Comparison of ENCODE assay signal across 12 cellular contexts in the genomic region with DNA sequence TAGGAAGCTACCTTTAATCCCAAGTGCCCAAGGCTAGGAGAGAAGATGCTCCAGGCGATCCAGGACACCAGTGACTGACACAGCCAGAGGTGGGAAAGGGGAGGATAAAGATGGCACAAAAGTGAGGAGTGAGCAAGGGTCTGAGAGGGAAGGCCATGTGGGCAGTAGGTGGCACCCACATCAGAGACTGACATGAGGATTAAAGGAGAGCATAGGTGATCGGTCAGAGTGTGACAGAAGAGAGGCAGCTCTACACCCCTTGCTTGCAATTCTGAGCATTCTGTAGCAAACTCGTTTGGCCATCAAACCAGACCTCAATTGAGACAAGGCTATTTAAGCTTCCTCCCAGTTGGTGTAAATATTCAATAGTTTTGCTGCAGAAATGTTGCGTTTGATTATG. TPM values are rescaled to one million over a fixed set of nuclear protein-coding genes. Genes with fewer than 3 reads are reported as not detected.
DNase-seq lines count a peak whose midpoint lies in the region; ATAC-seq lines count a peak whose summit lies in the region.
"Had no signal": no experiment of that assay in that cellular context is flagged by ENCODE, and none has a peak within 500 bp of the region (broad histone marks: within the 10 kb centered on the region; RNA-seq: fewer than 3 reads in every experiment).

No MANE protein-coding gene starts in this region.

- H3K27me3 Mint-ChIP-seq in activated CD8-positive, alpha-beta memory T cell treated with anti-CD3 and anti-CD28 coated beads, Interleukin-2, amount 10 ng/mL, durations not matched to agents 7 days and 5 days, result no peaks in the 10 kb centered on the region
- no peaks in the 10 kb centered on the region for H3K27me3 Mint-ChIP-seq in activated naive CD8-positive, alpha-beta T cell
- no peaks in the 10 kb centered on the region for H3K27me3 Mint-ChIP-seq in stimulated activated memory B cell treated with anti-CD40 and anti-IgM and Interleukin-4, amounts not matched to agents 10 μg/mL and 1 μg/mL and 100 μg/mL, for 72 hours

- DNase-seq in activated CD8-positive, alpha-beta memory T cell treated with anti-CD3 and anti-CD28 coated beads, Interleukin-2, amount 10 ng/mL, durations not matched to agents 7 days and 5 days, result no peak
- no peak for DNase-seq in activated CD8-positive, alpha-beta memory T cell treated with anti-CD3 and anti-CD28 coated beads for 24 hours
- DNase-seq in Jurkat, Clone E6-1 (ENCODE audit: low read depth, low spot score), result no peak
- DNase-seq in HT-29 (ENCODE audit: low spot score) (no peak), H4 (ENCODE audit: low spot score) (no peak)
- DNase-seq: mesendoderm, NCI-H1105, pancreas had no signal

- no peak for ATAC-seq in activated CD8-positive, alpha-beta memory T cell treated with anti-CD3 and anti-CD28 coated beads, Interleukin-2, amount 10 ng/mL, durations not matched to agents 7 days and 5 days
- ATAC-seq in stimulated activated memory B cell treated with anti-CD40 and anti-IgM and Interleukin-4, amounts not matched to agents 10 μg/mL and 1 μg/mL and 100 μg/mL, for 72 hours, result peak; percentile 49
- no peak for ATAC-seq in GM21381 (IDR thresholded peaks at IDR 0.05; ENCODE audit: unreplicated experiment)
- ATAC-seq: pancreas had no signal

- H3K4me3 Mint-ChIP-seq in activated CD8-positive, alpha-beta memory T cell treated with anti-CD3 and anti-CD28 coated beads, Interleukin-2, amount 10 ng/mL, durations not matched to agents 7 days and 5 days, result peak overlapping the region; percentile 80
- H3K4me3 Mint-ChIP-seq in activated naive CD8-positive, alpha-beta T cell, result peak overlapping the region; percentile 99
- peak overlapping the region; percentile 66 for H3K4me3 Mint-ChIP-seq in stimulated activated memory B cell treated with anti-CD40 and anti-IgM and Interleukin-4, amounts not matched to agents 10 μg/mL and 1 μg/mL and 100 μg/mL, for 72 hours

- H3K27ac Mint-ChIP-seq in activated CD8-positive, alpha-beta memory T cell treated with anti-CD3 and anti-CD28 coated beads, Interleukin-2, amount 10 ng/mL, durations not matched to agents 7 days and 5 days, result peak overlapping the region; percentile 87
- H3K27ac Mint-ChIP-seq in activated naive CD8-positive, alpha-beta T cell, result peak overlapping the region; percentile 99
- peak overlapping the region; percentile 83 for H3K27ac Mint-ChIP-seq in stimulated activated memory B cell treated with anti-CD40 and anti-IgM and Interleukin-4, amounts not matched to agents 10 μg/mL and 1 μg/mL and 100 μg/mL, for 72 hours

- CTCF ChIA-PET in activated CD8-positive, alpha-beta memory T cell treated with anti-CD3 and anti-CD28 coated beads, Interleukin-2, amount 10 ng/mL, durations not matched to agents 7 days and 5 days (lab: Charles Lee), result interaction anchor here (1.1 to 6.1 kb wide), 6 partner anchors 10 to 109 kb away, joined by 3 to 45 read pairs (median 14); partner anchors contain the start of gene GAPDH

- H3K4me1 Mint-ChIP-seq in activated CD8-positive, alpha-beta memory T cell treated with anti-CD3 and anti-CD28 coated beads, Interleukin-2, amount 10 ng/mL, durations not matched to agents 7 days and 5 days, result peaks cover 62% of the 10 kb centered on the region
- H3K4me1 Mint-ChIP-seq in activated naive CD8-positive, alpha-beta T cell (ENCODE audit: low read depth), result peaks cover 70% of the 10 kb centered on the region
- H3K4me1 Mint-ChIP-seq in stimulated activated memory B cell treated with anti-CD40 and anti-IgM and Interleukin-4, amounts not matched to agents 10 μg/mL and 1 μg/mL and 100 μg/mL, for 72 hours, result peaks cover 57% of the 10 kb centered on the region

- no peaks in the 10 kb centered on the region for H3K9me3 Mint-ChIP-seq in activated CD8-positive, alpha-beta memory T cell treated with anti-CD3 and anti-CD28 coated beads, Interleukin-2, amount 10 ng/mL, durations not matched to agents 7 days and 5 days (ENCODE audit: low read depth)
- no peaks in the 10 kb centered on the region for H3K9me3 Mint-ChIP-seq in activated naive CD8-positive, alpha-beta T cell (ENCODE audit: low read depth)
- H3K9me3 Mint-ChIP-seq in stimulated activated memory B cell treated with anti-CD40 and anti-IgM and Interleukin-4, amounts not matched to agents 10 μg/mL and 1 μg/mL and 100 μg/mL, for 72 hours, result no peaks in the 10 kb centered on the region

- peak overlapping the region; percentile 13 for H3K4me3 ChIP-seq in Jurkat, Clone E6-1 (ENCODE audit: low read length)
- H3K4me3 ChIP-seq: pancreas had no signal

- H3K36me3 Mint-ChIP-seq in activated CD8-positive, alpha-beta memory T cell treated with anti-CD3 and anti-CD28 coated beads, Interleukin-2, amount 10 ng/mL, durations not matched to agents 7 days and 5 days, result peaks cover 24% of the 10 kb centered on the region
- H3K36me3 Mint-ChIP-seq in activated naive CD8-positive, alpha-beta T cell, result peaks cover 20% of the 10 kb centered on the region
- peaks cover 32% of the 10 kb centered on the region for H3K36me3 Mint-ChIP-seq in stimulated activated memory B cell treated with anti-CD40 and anti-IgM and Interleukin-4, amounts not matched to agents 10 μg/mL and 1 μg/mL and 100 μg/mL, for 72 hours

RNA-seq across cellular contexts. Expression of gene CD27, which starts 0.7 kb away (rescaled TPM):
- total RNA-seq in activated CD8-positive, alpha-beta memory T cell treated with anti-CD3 and anti-CD28 coated beads, Interleukin-2, amount 10 ng/mL, durations not matched to agents 7 days and 5 days, result 10 to 100 TPM; 44.9 to 67.3 TPM
- 6.7 TPM for polyA plus RNA-seq in Jurkat, Clone E6-1 (2012; ENCODE audit: insufficient read depth, insufficient read length)
- 0.23 TPM in 1 of 2 replicates, not detected in the other for total RNA-seq in HT-29 (2014; rRNA removed; shearing (Covaris generic))
- not detected in 2 replicates for total RNA-seq in H4 (2014; rRNA removed; shearing (Covaris generic))
- total RNA-seq: NCI-H460 had no signal

RNA-seq across cellular contexts. Expression of gene TAPBPL, which starts 7.8 kb away (rescaled TPM):
- 10 to 100 TPM; 49.1 to 53.0 TPM for total RNA-seq in activated CD8-positive, alpha-beta memory T cell treated with anti-CD3 and anti-CD28 coated beads, Interleukin-2, amount 10 ng/mL, durations not matched to agents 7 days and 5 days
- 15.2 TPM for polyA plus RNA-seq in Jurkat, Clone E6-1 (2012; ENCODE audit: insufficient read depth, insufficient read length)
- total RNA-seq in HT-29 (2014; rRNA removed; shearing (Covaris generic)), result 9.6 and 11.0 TPM in 2 replicates
- 8.6 and 20.5 TPM in 2 replicates for total RNA-seq in H4 (2014; rRNA removed; shearing (Covaris generic))

RNA-seq across cellular contexts. Expression of gene VAMP1, which starts 26.4 kb away (rescaled TPM):
- 10 to 100 TPM; 49.2 to 59.1 TPM for total RNA-seq in activated CD8-positive, alpha-beta memory T cell treated with anti-CD3 and anti-CD28 coated beads, Interleukin-2, amount 10 ng/mL, durations not matched to agents 7 days and 5 days
- polyA plus RNA-seq in Jurkat, Clone E6-1 (2012; ENCODE audit: insufficient read depth, insufficient read length), result 26.8 TPM
- 11.5 and 23.0 TPM in 2 replicates for total RNA-seq in HT-29 (2014; rRNA removed; shearing (Covaris generic))
- total RNA-seq in H4 (2014; rRNA removed; shearing (Covaris generic)), result 2.8 and 4.1 TPM in 2 replicates

RNA-seq across cellular contexts. Expression of gene MRPL51, which starts 49.0 kb away (rescaled TPM):
- 100 to 1,000 TPM; 191 to 271 TPM for total RNA-seq in activated CD8-positive, alpha-beta memory T cell treated with anti-CD3 and anti-CD28 coated beads, Interleukin-2, amount 10 ng/mL, durations not matched to agents 7 days and 5 days
- 450 TPM for polyA plus RNA-seq in Jurkat, Clone E6-1 (2012; ENCODE audit: insufficient read depth, insufficient read length)
- total RNA-seq in HT-29 (2014; rRNA removed; shearing (Covaris generic)), result 144 and 147 TPM in 2 replicates
- 286 and 368 TPM in 2 replicates for total RNA-seq in H4 (2014; rRNA removed; shearing (Covaris generic))

RNA-seq across cellular contexts. Expression of gene NCAPD2, which starts 49.9 kb away (rescaled TPM):
- 100 to 1,000 TPM; 173 to 200 TPM for total RNA-seq in activated CD8-positive, alpha-beta memory T cell treated with anti-CD3 and anti-CD28 coated beads, Interleukin-2, amount 10 ng/mL, durations not matched to agents 7 days and 5 days
- polyA plus RNA-seq in Jurkat, Clone E6-1 (2012; ENCODE audit: insufficient read depth, insufficient read length), result 88.5 TPM
- total RNA-seq in HT-29 (2014; rRNA removed; shearing (Covaris generic)), result 115 and 141 TPM in 2 replicates
- total RNA-seq in H4 (2014; rRNA removed; shearing (Covaris generic)), result 126 and 187 TPM in 2 replicates

Comparison
In these comparisons a context has a peak if more than half of its experiments do, and no peak if none do; other contexts are left out.
1. RNA of gene CD27, which starts 0.7 kb away (total RNA-seq): 44.9 to 67.3 TPM in activated CD8-positive, alpha-beta memory T cell treated with anti-CD3 and anti-CD28 coated beads, Interleukin-2, amount 10 ng/mL, durations not matched to agents 7 days and 5 days; 0.23 TPM in HT-29 and not detected in H4; every median in the first group is over 10 times any median in the second.
2. Peak in every context shown above with its lines, with median percentiles within 50 percentile points of each other: H3K27ac Mint-ChIP-seq and H3K4me3 Mint-ChIP-seq.